ENCODE assay signal across 8 cellular contexts in genomic region chr17:40648326-40648968, GRCh38. TPM values are rescaled to one million over a fixed set of nuclear protein-coding genes. Genes with fewer than 3 reads are reported as not detected.
DNase-seq lines count a peak whose midpoint lies in the region; ATAC-seq and TF ChIP-seq lines count a peak whose summit lies in the region.

No MANE protein-coding gene starts in this region.

- H3K36me3 Mint-ChIP-seq in naive B cell: peaks cover 3 to 7% of the 10 kb centered on the region in 2 donors

- TF ChIP-seq CTCF in 22Rv1 (IDR thresholded peaks at IDR 0.05) (no peak), GM12875 (IDR thresholded peaks at IDR 0.05; ENCODE audit: borderline replicate concordance, insufficient read depth, low read depth, low read length) (no peak)

- peak overlapping the region; percentile 86 to 100 (median 98) for H3K4me3 Mint-ChIP-seq in naive B cell

- peak; percentile 37 for ATAC-seq in HG03354 (IDR thresholded peaks at IDR 0.05; ENCODE audit: poor library complexity, severe bottlenecking, unreplicated experiment)
- ATAC-seq in naive B cell (ENCODE audit: low read depth in 2 of 2): peak; percentile 2 to 12

- peak overlapping the region; percentile 99 to 100 (median 100) for H3K27ac Mint-ChIP-seq in naive B cell

- H3K4me1 Mint-ChIP-seq in naive B cell: peaks cover 16 to 40% (median 37%) of the 10 kb centered on the region in 3 donors

- peak; percentile 12 for DNase-seq in SHP77 treated with DMSO at 0.1 percent for 48 hours (lab: John Stamatoyannopoulos, UW)
- peak; percentile 40 for DNase-seq in epidermal melanocyte (ENCODE audit: insufficient read length, low spot score)
- peak; percentile 1 for DNase-seq in naive B cell
- DNase-seq in activated CD4-positive, CD25-positive, alpha-beta regulatory T cell treated with anti-CD3 and anti-CD28 coated beads, Interleukin-2, amount 50 U/mL, for 72 hours: no peak
- DNase-seq in KG1 (lab: John Stamatoyannopoulos, UW): no peak

- H3K9me3 Mint-ChIP-seq in naive B cell: no peaks in the 10 kb centered on the region

- peak overlapping the region; percentile 88 for H3K27ac ChIP-seq in 22Rv1

- peak overlapping the region; percentile 63 for H3K4me3 ChIP-seq in GM12875 (ENCODE audit: low read depth, low read length)

- no peaks in the 10 kb centered on the region for H3K27me3 Mint-ChIP-seq in naive B cell

RNA-seq across cellular contexts. Expression of gene SMARCE1, which starts 0.8 kb away (rescaled TPM):
- polyA plus RNA-seq in naive B cell (ENCODE audit: low read depth in 6 of 6): 100 to 1,000 TPM; 211 to 267 (median 255) TPM

RNA-seq across cellular contexts. Expression of gene KRT222, which starts 16.5 kb away (rescaled TPM):
- polyA plus RNA-seq in naive B cell (ENCODE audit: low read depth in 6 of 6): not detected

RNA-seq across cellular contexts. Expression of gene KRT24, which starts 55.1 kb away (rescaled TPM):
- not detected for polyA plus RNA-seq in naive B cell (ENCODE audit: low read depth in 6 of 6)

Comparison
In these comparisons a context has a peak if more than half of its experiments do, and no peak if none do; other contexts are left out.
1. DNase-seq: peak in SHP77 treated with DMSO at 0.1 percent for 48 hours (single experiment), epidermal melanocyte (single experiment) and naive B cell (single experiment); none in activated CD4-positive, CD25-positive, alpha-beta regulatory T cell treated with anti-CD3 and anti-CD28 coated beads, Interleukin-2, amount 50 U/mL, for 72 hours (single experiment) and KG1 (single experiment).